In genomic region chr2:70008290-70008689, GRCh38 we compare ENCODE assay signal across 26 cellular contexts.
"Had no signal": no experiment of that assay in that cellular context is flagged by ENCODE, and none has a peak within 500 bp of the region (broad histone marks: within the 10 kb centered on the region; RNA-seq: fewer than 3 reads in every experiment).

No MANE protein-coding gene starts in this region.

- ATAC-seq: activated CD4-positive, alpha-beta T cell treated with anti-CD3 and anti-CD28 coated beads for 36 hours; activated naive CD4-positive, alpha-beta T cell treated with anti-CD3 and anti-CD28 coated beads, Interleukin-2, amount 50 U/mL, for 72 hours; activated T-helper 17 cell treated with anti-CD3 and anti-CD28 coated beads, Interleukin-2, amount 50 U/mL, for 72 hours had no signal

- H3K4me3 Mint-ChIP-seq: activated CD4-positive, alpha-beta memory T cell treated with anti-CD3 and anti-CD28 coated beads for 36 hours; activated CD4-positive, alpha-beta T cell treated with anti-CD3 and anti-CD28 coated beads for 36 hours; activated CD4-positive, alpha-beta T cell treated with anti-CD3 and anti-CD28 coated beads, Interleukin-2, amount 10 ng/mL, durations not matched to agents 24 days and 14 days; activated naive CD4-positive, alpha-beta T cell treated with anti-CD3 and anti-CD28 coated beads, Interleukin-2, amount 10 ng/mL, durations not matched to agents 7 days and 5 days; activated naive CD8-positive, alpha-beta T cell treated with anti-CD3 and anti-CD28 coated beads, Interleukin-2, amount 10 ng/mL, durations not matched to agents 7 days and 5 days; activated T-cell treated with anti-CD3 and anti-CD28 coated beads, Interleukin-2, amount 50 U/mL, for 24 hours; activated T-helper 17 cell treated with anti-CD3 and anti-CD28 coated beads, Interleukin-2, amount 50 U/mL, for 72 hours; brain; endodermal cell had no signal

- H3K36me3 Mint-ChIP-seq: activated CD4-positive, alpha-beta memory T cell treated with anti-CD3 and anti-CD28 coated beads for 36 hours; activated naive CD4-positive, alpha-beta T cell treated with anti-CD3 and anti-CD28 coated beads, Interleukin-2, amount 50 U/mL, for 72 hours had no signal

- H3K27ac Mint-ChIP-seq: activated CD4-positive, alpha-beta memory T cell treated with anti-CD3 and anti-CD28 coated beads for 36 hours; activated CD4-positive, alpha-beta T cell treated with anti-CD3 and anti-CD28 coated beads for 36 hours; activated CD4-positive, alpha-beta T cell treated with anti-CD3 and anti-CD28 coated beads, Interleukin-2, amount 10 ng/mL, durations not matched to agents 24 days and 14 days; activated naive CD4-positive, alpha-beta T cell treated with anti-CD3 and anti-CD28 coated beads, Interleukin-2, amount 10 ng/mL, durations not matched to agents 7 days and 5 days; activated naive CD8-positive, alpha-beta T cell treated with anti-CD3 and anti-CD28 coated beads, Interleukin-2, amount 10 ng/mL, durations not matched to agents 7 days and 5 days; activated T-cell treated with anti-CD3 and anti-CD28 coated beads, Interleukin-2, amount 50 U/mL, for 24 hours; activated T-helper 17 cell treated with anti-CD3 and anti-CD28 coated beads, Interleukin-2, amount 50 U/mL, for 72 hours; brain; endodermal cell had no signal

- DNase-seq: activated CD4-positive, alpha-beta memory T cell treated with anti-CD3 and anti-CD28 coated beads for 36 hours; activated CD4-positive, alpha-beta T cell treated with anti-CD3 and anti-CD28 coated beads for 36 hours; activated CD4-positive, alpha-beta T cell treated with anti-CD3 and anti-CD28 coated beads, Interleukin-2, amount 10 ng/mL, durations not matched to agents 24 days and 14 days; activated CD4-positive, CD25-positive, alpha-beta regulatory T cell; activated CD4-positive, CD25-positive, alpha-beta regulatory T cell treated with anti-CD3 and anti-CD28 coated beads, Interleukin-2, amount 50 U/mL, for 72 hours; activated CD8-positive, alpha-beta memory T cell treated with anti-CD3 and anti-CD28 coated beads, Interleukin-2, amount 50 U/mL, for 48 hours; activated gamma-delta T cell; activated naive CD4-positive, alpha-beta T cell; activated naive CD4-positive, alpha-beta T cell treated with anti-CD3 and anti-CD28 coated beads, Interleukin-2, amount 10 ng/mL, durations not matched to agents 7 days and 5 days; activated naive CD8-positive, alpha-beta T cell treated with anti-CD3 and anti-CD28 coated beads, Interleukin-2, amount 10 ng/mL, durations not matched to agents 7 days and 5 days; activated T-cell treated with anti-CD3 and anti-CD28 coated beads for 4 hours; activated T-cell treated with anti-CD3 and anti-CD28 coated beads, Interleukin-2, amount 50 U/mL, for 24 hours; central memory CD4-positive, alpha-beta T cell; cerebellar nuclear complex; colonic mucosa; dorsolateral prefrontal cortex; effector memory CD4-positive, alpha-beta T cell; endodermal cell; esophagus squamous epithelium; T-helper 2 cell had no signal

- H3K36me3 ChIP-seq: breast epithelium, cardiac muscle cell, colonic mucosa, esophagus squamous epithelium had no signal

- H3K4me1 Mint-ChIP-seq: brain had no signal

- H3K27me3 Mint-ChIP-seq: activated CD4-positive, alpha-beta memory T cell treated with anti-CD3 and anti-CD28 coated beads for 36 hours; activated CD4-positive, alpha-beta T cell treated with anti-CD3 and anti-CD28 coated beads for 36 hours; activated CD4-positive, alpha-beta T cell treated with anti-CD3 and anti-CD28 coated beads, Interleukin-2, amount 10 ng/mL, durations not matched to agents 24 days and 14 days; activated naive CD4-positive, alpha-beta T cell treated with anti-CD3 and anti-CD28 coated beads, Interleukin-2, amount 10 ng/mL, durations not matched to agents 7 days and 5 days; activated naive CD8-positive, alpha-beta T cell treated with anti-CD3 and anti-CD28 coated beads, Interleukin-2, amount 10 ng/mL, durations not matched to agents 7 days and 5 days; activated T-cell treated with anti-CD3 and anti-CD28 coated beads, Interleukin-2, amount 50 U/mL, for 24 hours; activated T-helper 17 cell treated with anti-CD3 and anti-CD28 coated beads, Interleukin-2, amount 50 U/mL, for 72 hours; brain had no signal

- H3K9me3 Mint-ChIP-seq: activated CD4-positive, alpha-beta memory T cell treated with anti-CD3 and anti-CD28 coated beads for 36 hours; activated CD4-positive, alpha-beta T cell treated with anti-CD3 and anti-CD28 coated beads, Interleukin-2, amount 10 ng/mL, durations not matched to agents 24 days and 14 days; activated naive CD4-positive, alpha-beta T cell treated with anti-CD3 and anti-CD28 coated beads, Interleukin-2, amount 10 ng/mL, durations not matched to agents 7 days and 5 days; activated naive CD4-positive, alpha-beta T cell treated with anti-CD3 and anti-CD28 coated beads, Interleukin-2, amount 50 U/mL, for 72 hours; activated naive CD8-positive, alpha-beta T cell treated with anti-CD3 and anti-CD28 coated beads, Interleukin-2, amount 10 ng/mL, durations not matched to agents 7 days and 5 days; activated T-cell treated with anti-CD3 and anti-CD28 coated beads, Interleukin-2, amount 50 U/mL, for 24 hours; activated T-helper 17 cell treated with anti-CD3 and anti-CD28 coated beads, Interleukin-2, amount 50 U/mL, for 72 hours; brain; endodermal cell had no signal

- H3K4me1 ChIP-seq: ascending aorta, breast epithelium had no signal

- H3K27ac ChIP-seq: ascending aorta, breast epithelium, cardiac muscle cell, dorsolateral prefrontal cortex had no signal

- H3K9me3 ChIP-seq: ascending aorta, breast epithelium, colonic mucosa, esophagus squamous epithelium had no signal

- H3K27me3 ChIP-seq: ascending aorta, breast epithelium, cardiac muscle cell, colonic mucosa, dorsolateral prefrontal cortex, esophagus squamous epithelium had no signal

- H3K4me3 ChIP-seq: ascending aorta, breast epithelium, cardiac muscle cell, colonic mucosa, dorsolateral prefrontal cortex, esophagus squamous epithelium had no signal
